21 cellular contexts compared by ENCODE assay signal in the genomic region with DNA sequence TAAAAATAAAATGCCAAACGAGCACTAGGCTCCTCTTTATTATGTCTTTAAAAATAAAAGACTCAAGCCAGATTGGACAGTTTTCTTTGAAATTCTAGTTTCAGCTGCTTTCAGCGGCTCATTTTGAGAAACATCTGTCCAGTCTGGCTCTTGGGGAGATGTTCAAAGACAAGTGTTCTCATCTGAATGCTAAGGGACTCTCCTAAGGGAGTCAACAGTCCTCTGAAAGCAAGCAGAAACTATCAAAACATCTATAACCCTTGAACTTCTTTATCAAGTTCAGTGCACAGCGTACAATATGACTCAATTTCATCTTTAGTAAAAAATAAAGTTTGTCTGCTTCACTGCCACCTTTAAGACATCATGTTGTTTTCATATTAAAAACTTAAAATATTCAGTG.
"Had no signal": no experiment of that assay in that cellular context is flagged by ENCODE, and none has a peak within 500 bp of the region (broad histone marks: within the 10 kb centered on the region; RNA-seq: fewer than 3 reads in every experiment).

No MANE protein-coding gene starts in this region.

- H3K27me3 ChIP-seq: MG63, SJCRH30 had no signal

- ATAC-seq: HepG2, SK-N-SH treated with all-trans-retinoic acid at 6 μM for 48 hours had no signal

- H3K4me1 ChIP-seq: SJCRH30 had no signal

- H3K4me3 ChIP-seq: MG63, SJCRH30 had no signal

- H3K9me3 ChIP-seq: MG63, SJCRH30 had no signal

- DNase-seq: IMR-90, Karpas-422, KG1, MG63, NCI-H1092, NCI-H1105 treated with DMSO at 0.1 percent for 48 hours, NCI-H1417 treated with DMSO at 0.1 percent for 48 hours, NCI-H146, NCI-H1694 treated with DMSO at 0.1 percent for 48 hours, NCI-H1930, NCI-H2081, NCI-H2107, NCI-H2227 treated with DMSO at 0.1 percent for 48 hours, NCI-H524, NCI-H526 treated with DMSO at 0.1 percent for 48 hours, NCI-H774, RPMI8226, SHP77 treated with DMSO at 0.1 percent for 48 hours, SJCRH30 had no signal

- H3K27ac ChIP-seq: SJCRH30 had no signal

- H3K36me3 ChIP-seq: MG63, SJCRH30 had no signal
